13 cellular contexts compared by ENCODE assay signal in the genomic region with DNA sequence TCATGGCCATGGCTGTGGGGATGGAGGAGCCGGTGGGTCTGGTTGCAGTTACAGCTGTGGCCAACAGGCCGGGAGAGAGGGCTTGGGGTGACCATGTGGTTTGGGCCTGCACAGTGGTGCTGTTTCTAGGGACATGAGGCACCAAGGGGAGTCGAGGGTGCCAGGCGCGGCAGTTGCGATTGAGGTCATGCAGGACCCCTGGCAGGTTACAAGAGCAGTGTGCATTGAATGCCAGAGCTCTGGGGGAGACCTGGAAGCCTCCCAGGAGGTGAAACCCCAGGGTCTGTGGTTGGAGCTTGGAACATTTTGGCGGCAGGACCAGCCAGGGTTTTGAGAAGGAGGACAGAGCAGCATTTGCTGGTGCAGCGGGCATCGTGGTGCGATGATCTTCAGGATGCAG. TPM values are rescaled to one million over a fixed set of nuclear protein-coding genes. Genes with fewer than 3 reads are reported as not detected.
DNase-seq lines count a peak whose midpoint lies in the region; ATAC-seq and TF ChIP-seq lines count a peak whose summit lies in the region.
"Had no signal": no experiment of that assay in that cellular context is flagged by ENCODE, and none has a peak within 500 bp of the region (broad histone marks: within the 10 kb centered on the region; RNA-seq: fewer than 3 reads in every experiment).

No MANE protein-coding gene starts in this region.

- H3K27ac ChIP-seq in RWPE1 (peak overlapping the region; percentile 99), psoas muscle (peak overlapping the region; percentile 50)
- H3K27ac ChIP-seq: KMS-11 had no signal

- TF ChIP-seq CTCF in CD14-positive monocyte (IDR thresholded peaks at IDR 0.05): no peak
- no peak for TF ChIP-seq CTCF in RWPE1 (conservative IDR thresholded peaks at IDR 0.05; ENCODE audit: low read depth)
- TF ChIP-seq CTCF in psoas muscle (IDR thresholded peaks at IDR 0.05): no peak

- H3K9me3 ChIP-seq in psoas muscle: no peaks in the 10 kb centered on the region

- H3K27me3 Mint-ChIP-seq in CD14-positive monocyte (ENCODE audit: low read depth in 3 of 3): peaks cover 0 to 2% (median 0%) of the 10 kb centered on the region in 3 donors
- H3K27me3 Mint-ChIP-seq in effector memory CD8-positive, alpha-beta T cell: no peaks in the 10 kb centered on the region

- no peak for DNase-seq in CD14-positive monocyte (ENCODE audit: low spot score)
- DNase-seq in RWPE1 (ENCODE audit: low spot score): no peak
- DNase-seq in effector memory CD8-positive, alpha-beta T cell: no peak
- DNase-seq in psoas muscle: no peak
- DNase-seq in NCI-H1930 (lab: John Stamatoyannopoulos, UW): no peak
- DNase-seq: COR-L47, NCI-H1048, NCI-H1436 treated with DMSO at 0.1 percent for 48 hours, NCI-H2081, NCI-H510A treated with DMSO at 0.1 percent for 48 hours had no signal

- peaks cover 6 to 36% of the 10 kb centered on the region in 2 donors for H3K36me3 Mint-ChIP-seq in CD14-positive monocyte
- peaks cover 7% of the 10 kb centered on the region for H3K36me3 Mint-ChIP-seq in effector memory CD8-positive, alpha-beta T cell (ENCODE audit: insufficient read depth)

- no peaks in the 10 kb centered on the region for H3K27me3 ChIP-seq in psoas muscle (ENCODE audit: insufficient read depth in 3 of 3, low read length in 2 of 3)

- intact Hi-C loops in CD14-positive monocyte (cut with micrococcal nuclease): no loop called here
- intact Hi-C loops in psoas muscle (cut with DNase I): loop anchor here in 1 of 2 donors (2.0 kb wide), 1 partner anchor 15 kb away; no protein-coding TSS in a partner anchor

- POLR2A ChIA-PET in RWPE1 (lab: Yijun Ruan, JAX; ENCODE audit: low non-redundant PET): no interaction called here

- no peak for ATAC-seq in effector memory CD8-positive, alpha-beta T cell (replicated peaks)
- ATAC-seq in psoas muscle (no peak), GM19463 (IDR thresholded peaks at IDR 0.05; ENCODE audit: unreplicated experiment) (no peak), HG03108 (IDR thresholded peaks at IDR 0.05; ENCODE audit: unreplicated experiment) (no peak)

- H3K4me1 Mint-ChIP-seq in CD14-positive monocyte: peaks cover 27% of the 10 kb centered on the region
- peaks cover 26 to 27% of the 10 kb centered on the region in 2 donors for H3K4me1 Mint-ChIP-seq in effector memory CD8-positive, alpha-beta T cell (ENCODE audit: low read depth in 2 of 2)

- CTCF ChIA-PET in RWPE1 (lab: Yijun Ruan, JAX): interaction anchor here (0.6 to 1.0 kb wide), 3 partner anchors 95 to 1257 kb away, joined by 3 to 5 read pairs (median 3); no protein-coding TSS in a partner anchor

- no peak overlapping the region for H3K4me3 ChIP-seq in psoas muscle

- peak overlapping the region in 5 of 7 donors; percentile 22 to 69 (median 55) for H3K27ac Mint-ChIP-seq in CD14-positive monocyte
- peak overlapping the region; percentile 16 to 46 for H3K27ac Mint-ChIP-seq in effector memory CD8-positive, alpha-beta T cell

- H3K9me3 Mint-ChIP-seq in CD14-positive monocyte: no peaks in the 10 kb centered on the region
- H3K9me3 Mint-ChIP-seq in effector memory CD8-positive, alpha-beta T cell: no peaks in the 10 kb centered on the region

- no peaks in the 10 kb centered on the region for H3K36me3 ChIP-seq in psoas muscle (ENCODE audit: insufficient read depth in 1 of 2, low read depth in 1 of 2)

- H3K4me1 ChIP-seq in psoas muscle: peaks cover 100% of the 10 kb centered on the region

- H3K4me3 Mint-ChIP-seq in CD14-positive monocyte: peak overlapping the region in 1 of 2 donors; percentile 16
- no peak overlapping the region for H3K4me3 Mint-ChIP-seq in effector memory CD8-positive, alpha-beta T cell

- 76 to 85% (median 76%) methylated on average over 10 of the region's 10 CpGs for WGBS in psoas muscle, 3 donors

RNA-seq across cellular contexts. Expression of a gene that starts 21.7 kb away (rescaled TPM):
- polyA plus RNA-seq in CD14-positive monocyte: 10 to 100 TPM; 15.8 to 23.2 TPM
- 100 to 1,000 TPM in 3 of 4 donors, 10 to 100 TPM in 1; 84.3 to 192 (median 147) TPM for total RNA-seq in psoas muscle
- polyA plus RNA-seq in psoas muscle: 100 to 1,000 TPM in 1 of 3 donors, 10 to 100 TPM in 2; 37.7 to 156 (median 76.4) TPM
